Comparison of ENCODE assay signal across 8 cellular contexts in genomic region chr12:2035421-2036080, GRCh38.
DNase-seq lines count a peak whose midpoint lies in the region; ATAC-seq and TF ChIP-seq lines count a peak whose summit lies in the region.

No MANE protein-coding gene starts in this region.

- H3K27me3 ChIP-seq in iPS-15b (ENCODE audit: control insufficient read depth, insufficient read depth, low read length): peaks cover 45% of the 10 kb centered on the region

- peak overlapping the region in 1 of 2 donors; percentile 68 for H3K27ac Mint-ChIP-seq in stimulated activated naive CD8-positive, alpha-beta T cell treated with anti-CD3 and anti-CD28 coated beads, Interleukin-15, amount 100 ng/mL, for 72 hours

- ATAC-seq in stimulated activated naive CD8-positive, alpha-beta T cell treated with anti-CD3 and anti-CD28 coated beads, Interleukin-15, amount 100 ng/mL, for 72 hours: peak; percentile 48
- ATAC-seq in GM19395 (IDR thresholded peaks at IDR 0.05; ENCODE audit: unreplicated experiment) (no peak), GM21526 (IDR thresholded peaks at IDR 0.05; ENCODE audit: low FRiP score, unreplicated experiment) (no peak)

- H3K9me3 ChIP-seq in iPS-15b (ENCODE audit: control insufficient read depth, insufficient read depth, low read length): no peaks in the 10 kb centered on the region

- H3K9me3 Mint-ChIP-seq in stimulated activated naive CD8-positive, alpha-beta T cell treated with anti-CD3 and anti-CD28 coated beads, Interleukin-15, amount 100 ng/mL, for 72 hours: no peaks in the 10 kb centered on the region

- H3K36me3 ChIP-seq in iPS-15b (ENCODE audit: control insufficient read depth, insufficient read depth, low read length): no peaks in the 10 kb centered on the region

- H3K4me3 ChIP-seq in WI38 (ENCODE audit: low read depth, low read length) (peak overlapping the region; percentile 47), iPS-15b (ENCODE audit: low read depth, low read length) (peak overlapping the region; percentile 51)

- peak overlapping the region; percentile 60 to 74 for H3K4me3 Mint-ChIP-seq in stimulated activated naive CD8-positive, alpha-beta T cell treated with anti-CD3 and anti-CD28 coated beads, Interleukin-15, amount 100 ng/mL, for 72 hours

- H3K4me1 ChIP-seq in iPS-15b (ENCODE audit: control insufficient read depth, insufficient read depth, low read length): no peaks in the 10 kb centered on the region

- peak; percentile 56 for DNase-seq in NCI-H82 (lab: John Stamatoyannopoulos, UW)
- DNase-seq in NCI-H82 treated with DMSO at 0.1 percent for 48 hours (lab: John Stamatoyannopoulos, UW; ENCODE audit: unreplicated experiment): no peak
- DNase-seq in stimulated activated naive CD8-positive, alpha-beta T cell treated with anti-CD3 and anti-CD28 coated beads, Interleukin-15, amount 100 ng/mL, for 72 hours: no peak
- no peak for DNase-seq in kidney glomerular epithelial cell (lab: John Stamatoyannopoulos, UW)

- no peak overlapping the region for H3K9ac ChIP-seq in iPS-15b (ENCODE audit: low read depth, low read length)

- peaks cover 59% of the 10 kb centered on the region for H3K27me3 Mint-ChIP-seq in stimulated activated naive CD8-positive, alpha-beta T cell treated with anti-CD3 and anti-CD28 coated beads, Interleukin-15, amount 100 ng/mL, for 72 hours

- peaks cover 18% of the 10 kb centered on the region for H3K4me1 Mint-ChIP-seq in stimulated activated naive CD8-positive, alpha-beta T cell treated with anti-CD3 and anti-CD28 coated beads, Interleukin-15, amount 100 ng/mL, for 72 hours

- TF ChIP-seq CTCF in WI38 (IDR thresholded peaks at IDR 0.05; ENCODE audit: low read depth, low read length): no peak
